In the genomic region with DNA sequence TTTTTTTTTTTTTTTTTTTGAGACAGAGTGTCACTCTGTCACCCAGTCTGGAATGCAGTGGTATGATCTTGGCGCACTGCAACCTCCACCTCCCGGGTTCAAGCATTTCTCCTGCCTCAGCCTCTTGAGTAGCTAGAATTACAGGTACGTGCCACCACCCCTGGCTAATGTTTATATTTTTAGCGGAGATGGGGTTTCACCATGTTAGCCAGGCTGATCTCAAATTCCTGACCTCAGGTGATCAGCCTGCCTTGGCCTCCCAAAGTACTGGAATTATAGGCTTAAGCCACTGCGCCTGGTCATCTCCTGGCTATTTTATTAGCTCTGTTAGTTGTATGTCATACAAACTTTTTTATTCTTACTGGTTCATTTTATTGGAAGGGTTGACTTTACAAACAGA, we compare ENCODE assay signal across 31 cellular contexts.
DNase-seq lines count a peak whose midpoint lies in the region; ATAC-seq and TF ChIP-seq lines count a peak whose summit lies in the region.
"Had no signal": no experiment of that assay in that cellular context is flagged by ENCODE, and none has a peak within 500 bp of the region (broad histone marks: within the 10 kb centered on the region; RNA-seq: fewer than 3 reads in every experiment).

No MANE protein-coding gene starts in this region.

- TF ChIP-seq POLR2A in gastrocnemius medialis (IDR thresholded peaks at IDR 0.05) = no peak

- H3K4me3 ChIP-seq in psoas muscle = no peak overlapping the region
- H3K4me3 ChIP-seq in gastrocnemius medialis = no peak overlapping the region
- no peak overlapping the region for H3K4me3 ChIP-seq in skeletal muscle tissue (ENCODE audit: low read length in 3 of 3)
- H3K4me3 ChIP-seq in smooth muscle cell = no peak overlapping the region
- H3K4me3 ChIP-seq: A549; BLaER1; BLaER1 treated with 17β-estradiol and CSF1 and Interleukin-3, amounts not matched to agents 10 nM and 100 nM had no signal

- H3K4me1 ChIP-seq in psoas muscle (peaks cover 8% of the 10 kb centered on the region), gastrocnemius medialis (peaks cover 10 to 15% of the 10 kb centered on the region in 2 donors), skeletal muscle tissue (ENCODE audit: control insufficient read depth in 3 of 3, insufficient read depth in 3 of 3, low read length in 3 of 3) (peaks cover 0 to 5% (median 0%) of the 10 kb centered on the region in 3 donors), smooth muscle cell (ENCODE audit: low read depth) (no peaks in the 10 kb centered on the region)
- H3K4me1 ChIP-seq: A549; BE2C; BLaER1; BLaER1 treated with 17β-estradiol and CSF1 and Interleukin-3, amounts not matched to agents 10 nM and 100 nM had no signal

- H3K27ac ChIP-seq in psoas muscle (peak overlapping the region; percentile 42), gastrocnemius medialis (peak overlapping the region; percentile 12 to 56 (median 24)), skeletal muscle tissue (ENCODE audit: low read depth, low read length) (peak overlapping the region; percentile 49), smooth muscle cell (ENCODE audit: low read depth) (no peak overlapping the region)
- H3K27ac ChIP-seq: 22Rv1; A549; BLaER1; BLaER1 treated with 17β-estradiol and CSF1 and Interleukin-3, amounts not matched to agents 10 nM and 100 nM; C4-2B had no signal

- H3F3A ChIP-seq in smooth muscle cell (ENCODE audit: low read depth) = no peaks in the 10 kb centered on the region

- 39 to 43% (median 39%) methylated on average over 5 of the region's 5 CpGs for WGBS in psoas muscle, 3 donors
- 96% methylated on average over 5 of the region's 5 CpGs for WGBS in smooth muscle cell (ENCODE audit: low lambda C conversion rate)

- H4K20me1 ChIP-seq in smooth muscle cell (ENCODE audit: low read depth) = peaks cover 49% of the 10 kb centered on the region

- H3K9ac ChIP-seq in skeletal muscle tissue (ENCODE audit: low read depth in 1 of 3, low read length in 3 of 3) (no peak overlapping the region), smooth muscle cell (ENCODE audit: low read depth) (no peak overlapping the region)
- H3K9ac ChIP-seq: BLaER1; BLaER1 treated with 17β-estradiol and CSF1 and Interleukin-3, amounts not matched to agents 10 nM and 100 nM had no signal

- no peaks in the 10 kb centered on the region for H3K9me3 ChIP-seq in psoas muscle
- H3K9me3 ChIP-seq in gastrocnemius medialis = no peaks in the 10 kb centered on the region
- H3K9me3 ChIP-seq in skeletal muscle tissue (ENCODE audit: control insufficient read depth in 3 of 3, low read length in 3 of 3) = no peaks in the 10 kb centered on the region
- H3K9me3 ChIP-seq in smooth muscle cell (replicated peaks; ENCODE audit: low read depth) = no peaks in the 10 kb centered on the region
- H3K9me3 ChIP-seq: A549, BE2C had no signal

- in situ Hi-C loops in gastrocnemius medialis (cut with MboI; ENCODE audit: low sequenced_read_pairs in 4 of 4) = no loop called here

- ATAC-seq in psoas muscle (peak; percentile 68 to 75 (median 71)), gastrocnemius medialis (peak in 1 of 2 donors; percentile 67)
- ATAC-seq: A549; CD8-positive, alpha-beta T cell had no signal

- intact Hi-C loops in psoas muscle (cut with DNase I) = no loop called here
- intact Hi-C loops in gastrocnemius medialis (cut with DNase I; ENCODE audit: low total_unique reads) = no loop called here

- H3K36me3 ChIP-seq in psoas muscle (ENCODE audit: insufficient read depth in 1 of 2, low read depth in 1 of 2) (no peaks in the 10 kb centered on the region), gastrocnemius medialis (no peaks in the 10 kb centered on the region), skeletal muscle tissue (ENCODE audit: control insufficient read depth in 3 of 3, insufficient read depth in 3 of 3, low read length in 3 of 3) (no peaks in the 10 kb centered on the region), smooth muscle cell (ENCODE audit: low read depth) (no peaks in the 10 kb centered on the region)
- H3K36me3 ChIP-seq: BE2C had no signal

- DNase-seq in psoas muscle (no peak), gastrocnemius medialis (peak in 1 of 2 donors; percentile 32), HuH-7.5 (ENCODE audit: low spot score) (no peak), mucosa of gallbladder (ENCODE audit: low spot score) (no peak), smooth muscle cell (lab: John Stamatoyannopoulos, UW; ENCODE audit: unreplicated experiment) (no peak)
- DNase-seq: 8988T; ACHN; AML-193; BE2C; C1 segment of cervical spinal cord; Caco-2; Calu3; CD4-positive, alpha-beta memory T cell; CD4-positive, alpha-beta T cell; CD4-positive, CD25-positive, alpha-beta regulatory T cell; CD8-positive, alpha-beta memory T cell; CD8-positive, alpha-beta T cell; COR-L47; DMS 273 treated with DMSO at 0.1 percent for 48 hours; DMS153; DMS53; DMS79; DMS79 treated with DMSO at 0.1 percent for 48 hours; DND-41; EL had no signal

- no peak overlapping the region for H2AFZ ChIP-seq in smooth muscle cell (ENCODE audit: low read depth)

- no peaks in the 10 kb centered on the region for H3K27me3 ChIP-seq in psoas muscle (ENCODE audit: insufficient read depth in 3 of 3, low read length in 2 of 3)
- H3K27me3 ChIP-seq in gastrocnemius medialis = no peaks in the 10 kb centered on the region
- no peaks in the 10 kb centered on the region for H3K27me3 ChIP-seq in skeletal muscle tissue (ENCODE audit: control insufficient read depth in 3 of 3, insufficient read depth in 3 of 3, low read length in 3 of 3)
- no peaks in the 10 kb centered on the region for H3K27me3 ChIP-seq in smooth muscle cell (ENCODE audit: low read depth)
- H3K27me3 ChIP-seq: BE2C; BLaER1; BLaER1 treated with 17β-estradiol and CSF1 and Interleukin-3, amounts not matched to agents 10 nM and 100 nM had no signal

- H3K4me2 ChIP-seq in smooth muscle cell = no peak overlapping the region
- H3K4me2 ChIP-seq: A549; BLaER1; BLaER1 treated with 17β-estradiol and CSF1 and Interleukin-3, amounts not matched to agents 10 nM and 100 nM had no signal

- TF ChIP-seq CTCF in psoas muscle (IDR thresholded peaks at IDR 0.05) (no peak), gastrocnemius medialis (IDR thresholded peaks at IDR 0.05 in 4 of 5, conservative IDR thresholded peaks at IDR 0.05 in 1 of 5) (no peak), smooth muscle cell (IDR thresholded peaks at IDR 0.05; ENCODE audit: borderline replicate concordance, insufficient read depth, poor library complexity, severe bottlenecking) (no peak)

- H3K79me2 ChIP-seq in smooth muscle cell (ENCODE audit: low read depth) = peaks cover 30% of the 10 kb centered on the region
